Comparison of ENCODE assay signal across 9 cellular contexts in the genomic region with DNA sequence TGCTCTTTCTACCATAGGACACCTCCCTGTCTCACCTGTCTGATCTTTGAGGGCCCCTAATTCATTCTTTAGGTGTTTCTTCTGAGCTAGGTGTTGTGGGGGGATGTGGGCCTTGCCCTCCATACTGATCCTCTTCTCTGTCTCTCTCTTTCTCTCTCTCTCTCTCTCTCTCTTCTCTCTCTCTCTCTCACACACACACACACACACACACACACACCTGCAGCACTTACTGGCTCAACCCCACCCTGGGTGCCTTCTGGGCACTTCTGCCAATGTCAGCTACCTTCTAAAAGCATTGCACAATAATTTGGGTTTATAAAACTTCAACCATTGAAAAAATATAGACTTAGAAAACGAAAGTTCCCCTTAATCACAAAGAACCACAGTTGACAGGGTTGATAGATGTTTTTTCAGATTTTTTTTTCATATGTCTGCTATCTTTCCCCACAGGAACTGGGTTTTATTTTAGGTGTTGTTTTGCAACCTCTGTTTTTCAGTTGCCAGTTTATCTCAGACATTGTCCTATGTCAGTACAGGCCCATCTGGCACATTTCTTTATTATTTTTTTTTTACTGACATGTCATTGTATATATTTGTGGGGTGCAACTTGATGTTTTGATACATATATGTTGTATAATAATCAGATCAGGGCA. TPM values are rescaled to one million over a fixed set of nuclear protein-coding genes. Genes with fewer than 3 reads are reported as not detected.
DNase-seq lines count a peak whose midpoint lies in the region; ATAC-seq lines count a peak whose summit lies in the region.
"Had no signal": no experiment of that assay in that cellular context is flagged by ENCODE, and none has a peak within 500 bp of the region (broad histone marks: within the 10 kb centered on the region; RNA-seq: fewer than 3 reads in every experiment).

No MANE protein-coding gene starts in this region.

- H3K27ac ChIP-seq in CD4-positive, CD25-positive, alpha-beta regulatory T cell (ENCODE audit: insufficient read depth, low read length, poor library complexity, severe bottlenecking), result peak overlapping the region; percentile 58
- no peak overlapping the region for H3K27ac ChIP-seq in SJCRH30
- H3K27ac ChIP-seq: neutrophil had no signal

- H3K36me3 ChIP-seq in CD4-positive, CD25-positive, alpha-beta regulatory T cell (ENCODE audit: control insufficient read depth, insufficient read depth, low read length), result no peaks in the 10 kb centered on the region
- H3K36me3 ChIP-seq in SJCRH30, result no peaks in the 10 kb centered on the region
- H3K36me3 ChIP-seq: neutrophil had no signal

- H3K4me1 ChIP-seq in CD4-positive, CD25-positive, alpha-beta regulatory T cell (ENCODE audit: control insufficient read depth, insufficient read depth, low read length, poor library complexity, severe bottlenecking), result peaks cover 22% of the 10 kb centered on the region
- H3K4me1 ChIP-seq in SJCRH30, result no peaks in the 10 kb centered on the region; the same call in 1 of the 2 replicates

- H3K4me1 Mint-ChIP-seq in CD4-positive, CD25-positive, alpha-beta regulatory T cell, result peaks cover 8 to 36% (median 17%) of the 10 kb centered on the region in 4 donors
- peaks cover 36% of the 10 kb centered on the region for H3K4me1 Mint-ChIP-seq in activated naive CD8-positive, alpha-beta T cell treated with anti-CD3 and anti-CD28 coated beads, Interleukin-2, amount 50 U/mL, for 24 hours
- peaks cover 48 to 74% (median 68%) of the 10 kb centered on the region in 3 donors for H3K4me1 Mint-ChIP-seq in naive B cell

- H3K36me3 Mint-ChIP-seq in CD4-positive, CD25-positive, alpha-beta regulatory T cell, result peaks cover 7% of the 10 kb centered on the region
- peaks cover 9% of the 10 kb centered on the region for H3K36me3 Mint-ChIP-seq in activated naive CD8-positive, alpha-beta T cell treated with anti-CD3 and anti-CD28 coated beads, Interleukin-2, amount 50 U/mL, for 24 hours (ENCODE audit: low read depth)
- H3K36me3 Mint-ChIP-seq in naive B cell, result peaks cover 23 to 24% of the 10 kb centered on the region in 2 donors

- H3K27ac Mint-ChIP-seq in CD4-positive, CD25-positive, alpha-beta regulatory T cell, result peak overlapping the region; percentile 97
- H3K27ac Mint-ChIP-seq in activated naive CD8-positive, alpha-beta T cell treated with anti-CD3 and anti-CD28 coated beads, Interleukin-2, amount 50 U/mL, for 24 hours, result peak overlapping the region; percentile 87
- H3K27ac Mint-ChIP-seq in naive B cell, result peak overlapping the region; percentile 95 to 99 (median 98)

- H3K9me3 ChIP-seq in CD4-positive, CD25-positive, alpha-beta regulatory T cell (ENCODE audit: control insufficient read depth in 2 of 2, low read length in 2 of 2), result no peaks in the 10 kb centered on the region
- H3K9me3 ChIP-seq in SJCRH30 (replicated peaks), result no peaks in the 10 kb centered on the region
- H3K9me3 ChIP-seq: neutrophil had no signal

- no peak overlapping the region for H3K4me3 ChIP-seq in CD4-positive, CD25-positive, alpha-beta regulatory T cell (ENCODE audit: low read depth, low read length)
- no peak overlapping the region for H3K4me3 ChIP-seq in SJCRH30

- H3K4me3 Mint-ChIP-seq in CD4-positive, CD25-positive, alpha-beta regulatory T cell, result peak overlapping the region; percentile 53 to 81 (median 68)
- no peak overlapping the region for H3K4me3 Mint-ChIP-seq in activated naive CD8-positive, alpha-beta T cell treated with anti-CD3 and anti-CD28 coated beads, Interleukin-2, amount 50 U/mL, for 24 hours
- peak overlapping the region; percentile 61 to 89 (median 71) for H3K4me3 Mint-ChIP-seq in naive B cell

- peak; percentile 22 to 25 for ATAC-seq in CD4-positive, CD25-positive, alpha-beta regulatory T cell (ENCODE audit: low read depth in 2 of 2)
- peak; percentile 4 for ATAC-seq in HG03280 (IDR thresholded peaks at IDR 0.05; ENCODE audit: unreplicated experiment)
- ATAC-seq in activated naive CD8-positive, alpha-beta T cell treated with anti-CD3 and anti-CD28 coated beads, Interleukin-2, amount 50 U/mL, for 24 hours, result no peak
- peak; percentile 48 to 58 for ATAC-seq in naive B cell (ENCODE audit: low read depth in 2 of 2)

- peak in 2 of 3 donors; percentile 57 to 59 for DNase-seq in CD4-positive, CD25-positive, alpha-beta regulatory T cell
- DNase-seq in activated naive CD8-positive, alpha-beta T cell treated with anti-CD3 and anti-CD28 coated beads, Interleukin-2, amount 50 U/mL, for 24 hours, result no peak
- no peak for DNase-seq in naive B cell
- no peak for DNase-seq in SJCRH30
- DNase-seq in superior temporal gyrus (ENCODE audit: extremely low spot score), result no peak
- DNase-seq in DMS114 treated with DMSO at 0.1 percent for 48 hours (lab: John Stamatoyannopoulos, UW; ENCODE audit: unreplicated experiment), result no peak
- no peak for DNase-seq in dermis blood vessel endothelial cell

- no peaks in the 10 kb centered on the region for H3K9me3 Mint-ChIP-seq in CD4-positive, CD25-positive, alpha-beta regulatory T cell
- H3K9me3 Mint-ChIP-seq in activated naive CD8-positive, alpha-beta T cell treated with anti-CD3 and anti-CD28 coated beads, Interleukin-2, amount 50 U/mL, for 24 hours, result no peaks in the 10 kb centered on the region
- peaks cover 0 to 5% (median 0%) of the 10 kb centered on the region in 7 donors for H3K9me3 Mint-ChIP-seq in naive B cell

- no peaks in the 10 kb centered on the region for H3K27me3 ChIP-seq in CD4-positive, CD25-positive, alpha-beta regulatory T cell (ENCODE audit: control insufficient read depth, insufficient read depth, low read length)
- H3K27me3 ChIP-seq in SJCRH30, result no peaks in the 10 kb centered on the region
- H3K27me3 ChIP-seq: neutrophil had no signal

- H3K27me3 Mint-ChIP-seq in CD4-positive, CD25-positive, alpha-beta regulatory T cell, result no peaks in the 10 kb centered on the region
- H3K27me3 Mint-ChIP-seq in activated naive CD8-positive, alpha-beta T cell treated with anti-CD3 and anti-CD28 coated beads, Interleukin-2, amount 50 U/mL, for 24 hours, result no peaks in the 10 kb centered on the region
- no peaks in the 10 kb centered on the region for H3K27me3 Mint-ChIP-seq in naive B cell

RNA-seq across cellular contexts. Expression of a gene that starts 28.1 kb away (rescaled TPM):
- total RNA-seq in CD4-positive, CD25-positive, alpha-beta regulatory T cell, result 0.44 TPM
- 1 to 10 TPM in 3 of 4 donors, under 1 TPM in 1; 0.73 to 1.6 (median 1.1) TPM for polyA plus RNA-seq in CD4-positive, CD25-positive, alpha-beta regulatory T cell
- 100 to 1,000 TPM in 4 of 6 donors, 10 to 100 TPM in 2; 74.7 to 219 (median 103) TPM for polyA plus RNA-seq in naive B cell (ENCODE audit: low read depth in 6 of 6)
- total RNA-seq in SJCRH30 (2014; rRNA removed; shearing (Covaris generic)), result 9.6 and 10.1 TPM in 2 replicates
- total RNA-seq in dermis blood vessel endothelial cell, result 177 and 275 TPM in 2 replicates

RNA-seq across cellular contexts. Expression of a gene that starts 41.1 kb away (rescaled TPM):
- 39.6 TPM for total RNA-seq in CD4-positive, CD25-positive, alpha-beta regulatory T cell
- 10 to 100 TPM; 28.1 to 41.3 (median 37.4) TPM for polyA plus RNA-seq in CD4-positive, CD25-positive, alpha-beta regulatory T cell
- 1 to 10 TPM; 1.7 to 7.6 (median 4.6) TPM for polyA plus RNA-seq in naive B cell (ENCODE audit: low read depth in 6 of 6)
- total RNA-seq in SJCRH30 (2014; rRNA removed; shearing (Covaris generic)), result 17.9 and 19.0 TPM in 2 replicates
- 15.3 and 19.1 TPM in 2 replicates for total RNA-seq in dermis blood vessel endothelial cell

Comparison
In these comparisons a context has a peak if more than half of its experiments do, and no peak if none do; other contexts are left out.
1. DNase-seq: peak in CD4-positive, CD25-positive, alpha-beta regulatory T cell (2 of 3); none in activated naive CD8-positive, alpha-beta T cell treated with anti-CD3 and anti-CD28 coated beads, Interleukin-2, amount 50 U/mL, for 24 hours (single experiment), naive B cell (single experiment), SJCRH30 (0 of 2), superior temporal gyrus (single experiment), DMS114 treated with DMSO at 0.1 percent for 48 hours (single experiment) and dermis blood vessel endothelial cell (single experiment).
2. RNA of a gene that starts 28.1 kb away (total RNA-seq): 177 to 275 TPM in dermis blood vessel endothelial cell; 9.6 to 10.1 TPM in SJCRH30 and 0.44 TPM in CD4-positive, CD25-positive, alpha-beta regulatory T cell (single experiment); every median in the first group is over 10 times any median in the second.
3. Peak in every context shown above with its lines, with median percentiles within 50 percentile points of each other: H3K27ac Mint-ChIP-seq.